Comparison of ENCODE assay signal across 8 cellular contexts in the genomic region with DNA sequence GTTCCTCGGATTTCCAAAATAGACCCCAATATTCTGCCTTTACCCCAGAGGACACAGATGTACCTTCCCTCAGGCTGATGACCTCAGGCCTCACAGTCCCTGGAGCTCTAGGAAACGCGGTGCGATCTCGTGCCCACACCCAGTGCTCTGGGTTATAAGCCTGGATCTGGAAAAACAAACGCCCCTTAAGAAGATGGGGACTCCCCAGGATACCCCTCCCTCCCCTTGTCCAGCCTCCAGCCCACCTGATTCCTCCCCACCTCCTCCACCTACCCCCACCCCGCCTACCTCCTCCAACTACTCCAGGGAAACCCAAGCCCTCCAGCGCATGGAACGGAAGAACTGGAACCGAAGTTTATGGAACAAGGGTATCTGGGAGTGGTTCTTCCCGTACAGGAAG. TPM values are rescaled to one million over a fixed set of nuclear protein-coding genes. Genes with fewer than 3 reads are reported as not detected.
"Had no signal": no experiment of that assay in that cellular context is flagged by ENCODE, and none has a peak within 500 bp of the region (broad histone marks: within the 10 kb centered on the region; RNA-seq: fewer than 3 reads in every experiment).

No MANE protein-coding gene starts in this region.

- H3K27me3 Mint-ChIP-seq: IgD-negative memory B cell had no signal

- H3K27ac Mint-ChIP-seq: IgD-negative memory B cell had no signal

- H3K27ac ChIP-seq: HL-60 had no signal

- DNase-seq: IMR-90, KBM-7, KG1 had no signal

- H3K4me3 Mint-ChIP-seq: IgD-negative memory B cell had no signal

- FAIRE-seq: HepG2, K562 had no signal

- H3K9me3 Mint-ChIP-seq: IgD-negative memory B cell had no signal

- ATAC-seq: HepG2, K562 had no signal

- H3K4me3 ChIP-seq: K562 had no signal

RNA-seq across cellular contexts. Expression of gene GDPD1, which starts 45.6 kb away (rescaled TPM):
- total RNA-seq: HT-29 had no signal
